In genomic region chr5:115549154-115549553, GRCh38 we compare ENCODE assay signal across 12 cellular contexts. TPM values are rescaled to one million over a fixed set of nuclear protein-coding genes. Genes with fewer than 3 reads are reported as not detected.
A peak's percentile ranks its signal among the peaks of the same experiment; 100 is the strongest.
DNase-seq lines count a peak whose midpoint lies in the region; ATAC-seq, FAIRE-seq and TF ChIP-seq lines count a peak whose summit lies in the region.
"Had no signal": no experiment of that assay in that cellular context is flagged by ENCODE, and none has a peak within 500 bp of the region (broad histone marks: within the 10 kb centered on the region; RNA-seq: fewer than 3 reads in every experiment).

No MANE protein-coding gene starts in this region.

- H3K27ac ChIP-seq in transverse colon: no peak overlapping the region
- H3K27ac ChIP-seq: tibial artery had no signal

- FAIRE-seq in D721Med (lab: Jason Lieb, UNC): no peak
- FAIRE-seq: G401.6 had no signal

- H3K4me1 ChIP-seq in transverse colon: peaks cover 0 to 9% (median 0%) of the 10 kb centered on the region in 4 donors

- no peaks in the 10 kb centered on the region for H3K27me3 ChIP-seq in transverse colon
- H3K27me3 ChIP-seq: tibial artery had no signal

- no peak for TF ChIP-seq EP300 in transverse colon (IDR thresholded peaks at IDR 0.05; ENCODE audit: low read depth)

- no peak overlapping the region for H3K4me3 ChIP-seq in fibroblast of villous mesenchyme (ENCODE audit: low read depth, low read length)
- no peak overlapping the region for H3K4me3 ChIP-seq in transverse colon
- H3K4me3 ChIP-seq: tibial artery had no signal

- WGBS in transverse colon (ENCODE audit: low coverage in 1 of 2), 2 donors: 64% methylated on average over 3 of the region's 3 CpGs; no CpG with 5 or more reads in 1 of the 2 donors

- intact Hi-C loops in left ventricle myocardium superior (cut with micrococcal nuclease): no loop called here
- intact Hi-C loops in transverse colon (cut with DNase I; ENCODE audit: low total_unique reads): no loop called here

- TF ChIP-seq POLR2A in transverse colon (IDR thresholded peaks at IDR 0.05): no peak

- TF ChIP-seq CTCF in D721Med (IDR thresholded peaks at IDR 0.05; ENCODE audit: insufficient read depth, missing control alignments) (peak; percentile 23), fibroblast of villous mesenchyme (IDR thresholded peaks at IDR 0.05; ENCODE audit: insufficient read depth, low read depth, low read length) (peak; percentile 34), transverse colon (IDR thresholded peaks at IDR 0.05) (no peak)

- DNase-seq in D721Med (ENCODE audit: insufficient read length, low spot score): no peak
- DNase-seq in GM19240 (ENCODE audit: insufficient read length, low spot score): peak; percentile 6
- peak; percentile 6 for DNase-seq in OCI-M1 (lab: John Stamatoyannopoulos, UW)
- DNase-seq in fibroblast of villous mesenchyme (ENCODE audit: low read depth): no peak
- DNase-seq in left ventricle myocardium superior: no peak
- DNase-seq in activated CD4-positive, alpha-beta T cell treated with anti-CD3 and anti-CD28 coated beads, Interleukin-2, amount 50 U/mL, for 48 hours: no peak
- DNase-seq in transverse colon: no peak
- DNase-seq: NCI-H1930; stimulated activated CD4-positive, alpha-beta T cell treated with anti-CD3 and anti-CD28 coated beads, Interleukin-12 subunit alpha, Interleukin-12 subunit beta, amount 100 ng/mL, for 4 hours; tibial artery had no signal

- in situ Hi-C loops in transverse colon (cut with MboI; ENCODE audit: low pct_ligation_motif_present in 1 of 4, low pct_unique_long_range_greater_than_20kb in 1 of 4, low sequenced_read_pairs in 3 of 4): no loop called here

- peaks cover 7 to 12% of the 10 kb centered on the region in 2 donors for H3K9me3 ChIP-seq in transverse colon

- H3K36me3 ChIP-seq in transverse colon: no peaks in the 10 kb centered on the region
- H3K36me3 ChIP-seq: tibial artery had no signal

- ATAC-seq in left ventricle myocardium superior (no peak), HG03159 (IDR thresholded peaks at IDR 0.05; ENCODE audit: unreplicated experiment) (no peak)

RNA-seq across cellular contexts. Expression of gene FEM1C, which starts 4.6 kb away (rescaled TPM):
- total RNA-seq in fibroblast of villous mesenchyme (11.3 and 17.3 TPM in 2 replicates), left ventricle myocardium superior (43.1 TPM), transverse colon (10 to 100 TPM in 3 of 4 donors, 1 to 10 TPM in 1; 5.8 to 46.0 (median 40.0) TPM)

RNA-seq across cellular contexts. Expression of gene TICAM2, which starts 53.1 kb away (rescaled TPM):
- total RNA-seq in fibroblast of villous mesenchyme (6.9 and 7.1 TPM in 2 replicates), left ventricle myocardium superior (3.0 TPM), transverse colon (1 to 10 TPM in 1 of 4 donors, under 1 TPM in 1, not detected in 2; 0.68 to 1.1 TPM)

Comparison
In these comparisons a context has a peak if more than half of its experiments do, and no peak if none do; other contexts are left out.
1. DNase-seq: peak in GM19240 (single experiment) and OCI-M1 (single experiment); none in D721Med (single experiment), fibroblast of villous mesenchyme (single experiment), left ventricle myocardium superior (single experiment), activated CD4-positive, alpha-beta T cell treated with anti-CD3 and anti-CD28 coated beads, Interleukin-2, amount 50 U/mL, for 48 hours (0 of 2) and transverse colon (single experiment).
2. CTCF ChIP-seq: peak in D721Med (single experiment) and fibroblast of villous mesenchyme (single experiment); none in transverse colon (0 of 5).